Comparison of ENCODE assay signal across 11 cellular contexts in the genomic region with DNA sequence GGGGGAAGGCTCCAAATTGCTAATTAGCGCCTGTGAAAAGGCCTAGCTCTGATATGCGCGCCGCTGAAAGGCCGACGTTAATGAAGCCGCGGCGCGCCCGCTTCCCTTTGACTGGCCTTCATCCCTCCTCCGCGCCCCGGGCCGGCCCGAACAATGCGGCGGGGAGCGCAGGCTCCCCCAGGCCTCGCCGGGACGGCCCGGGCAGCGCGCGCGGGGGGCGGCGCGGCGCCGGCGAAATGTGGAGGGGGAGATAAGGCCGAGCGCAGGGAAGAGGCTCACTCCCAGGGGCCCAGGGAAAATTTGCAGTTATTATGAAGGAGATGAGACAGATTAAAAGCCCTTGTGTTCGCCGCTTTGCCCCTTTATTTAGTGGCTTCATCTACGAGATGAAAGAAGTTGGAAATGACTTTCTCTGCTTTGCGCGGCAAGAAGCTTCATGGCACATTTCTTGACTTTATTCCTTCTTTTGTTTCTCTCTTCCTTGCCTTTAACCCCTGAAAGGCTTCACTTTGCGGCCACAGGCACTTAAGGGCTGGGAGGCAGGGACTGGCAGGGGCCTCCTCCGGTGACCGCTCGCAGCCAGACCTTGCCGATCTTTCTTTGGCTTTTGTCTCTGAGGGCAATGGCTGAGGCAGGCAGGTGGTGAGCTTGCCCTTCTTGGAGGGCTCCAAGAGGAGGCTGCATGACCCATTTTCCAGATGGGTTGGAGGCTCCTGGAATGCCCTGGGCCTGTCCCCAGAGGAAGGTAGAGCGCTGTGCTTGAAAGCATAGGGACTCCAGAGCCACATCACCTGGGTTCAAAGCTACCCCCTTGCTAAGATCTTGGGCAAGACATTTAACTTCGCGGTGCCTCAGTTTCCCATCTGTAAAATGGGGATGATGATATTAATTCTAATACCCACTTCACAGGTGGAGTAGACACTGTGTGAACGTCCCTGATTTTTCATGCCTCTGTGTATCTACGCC. TPM values are rescaled to one million over a fixed set of nuclear protein-coding genes. Genes with fewer than 3 reads are reported as not detected.
DNase-seq lines count a peak whose midpoint lies in the region; ATAC-seq and TF ChIP-seq lines count a peak whose summit lies in the region.
"Had no signal": no experiment of that assay in that cellular context is flagged by ENCODE, and none has a peak within 500 bp of the region (broad histone marks: within the 10 kb centered on the region; RNA-seq: fewer than 3 reads in every experiment).

No MANE protein-coding gene starts in this region.

- H3K9me3 Mint-ChIP-seq in activated CD8-positive, alpha-beta memory T cell treated with anti-CD3 and anti-CD28 coated beads, Interleukin-2, amount 10 ng/mL, durations not matched to agents 7 days and 5 days (ENCODE audit: low read depth), result peaks cover 5% of the 10 kb centered on the region
- H3K9me3 Mint-ChIP-seq in endothelial cell (ENCODE audit: unreplicated experiment), result no peaks in the 10 kb centered on the region

- H3K27me3 Mint-ChIP-seq in activated CD8-positive, alpha-beta memory T cell treated with anti-CD3 and anti-CD28 coated beads, Interleukin-2, amount 10 ng/mL, durations not matched to agents 7 days and 5 days, result peaks cover 72% of the 10 kb centered on the region
- peaks cover 15% of the 10 kb centered on the region for H3K27me3 Mint-ChIP-seq in endothelial cell (ENCODE audit: unreplicated experiment)

- TF ChIP-seq CTCF in endothelial cell (IDR thresholded peaks at IDR 0.05; ENCODE audit: unreplicated experiment) (no peak), transverse colon (IDR thresholded peaks at IDR 0.05) (no peak), lower leg skin (IDR thresholded peaks at IDR 0.05) (no peak)

- H3K27me3 ChIP-seq in muscle layer of duodenum (ENCODE audit: low read depth, low read length), result peaks cover 22% of the 10 kb centered on the region
- H3K27me3 ChIP-seq in transverse colon, result peaks cover 76% of the 10 kb centered on the region

- no peak overlapping the region for H3K4me3 Mint-ChIP-seq in activated CD8-positive, alpha-beta memory T cell treated with anti-CD3 and anti-CD28 coated beads, Interleukin-2, amount 10 ng/mL, durations not matched to agents 7 days and 5 days
- H3K4me3 Mint-ChIP-seq in endothelial cell (ENCODE audit: unreplicated experiment), result peak overlapping the region; percentile 83
- H3K4me3 Mint-ChIP-seq: activated CD4-positive, alpha-beta T cell treated with anti-CD3 and anti-CD28 coated beads, Interleukin-2, amount 10 ng/mL, durations not matched to agents 7 days and 5 days had no signal

- intact Hi-C loops in transverse colon (cut with DNase I; ENCODE audit: low total_unique reads), result no loop called here
- intact Hi-C loops in lower leg skin (cut with DNase I; ENCODE audit: low total_unique reads), result no loop called here

- 30 to 57% methylated on average over 7 to 50 of the region's 50 CpGs for WGBS in transverse colon (ENCODE audit: low coverage in 1 of 2), 2 donors
- 12% methylated on average over 50 of the region's 50 CpGs for WGBS in lower leg skin, 2 donors

- no peak for ATAC-seq in activated CD8-positive, alpha-beta memory T cell treated with anti-CD3 and anti-CD28 coated beads, Interleukin-2, amount 10 ng/mL, durations not matched to agents 7 days and 5 days
- ATAC-seq in HG03159 (IDR thresholded peaks at IDR 0.05; ENCODE audit: unreplicated experiment), result no peak

- no peak for TF ChIP-seq POLR2A in transverse colon (IDR thresholded peaks at IDR 0.05)
- TF ChIP-seq POLR2A in lower leg skin (IDR thresholded peaks at IDR 0.05), result no peak

- H3K27ac ChIP-seq in muscle layer of duodenum (ENCODE audit: low read length), result no peak overlapping the region
- no peak overlapping the region for H3K27ac ChIP-seq in transverse colon

- peaks cover 2% of the 10 kb centered on the region for H3K36me3 Mint-ChIP-seq in activated CD8-positive, alpha-beta memory T cell treated with anti-CD3 and anti-CD28 coated beads, Interleukin-2, amount 10 ng/mL, durations not matched to agents 7 days and 5 days
- H3K36me3 Mint-ChIP-seq in endothelial cell (ENCODE audit: low read depth, unreplicated experiment), result no peaks in the 10 kb centered on the region

- TF ChIP-seq EP300 in transverse colon (IDR thresholded peaks at IDR 0.05; ENCODE audit: low read depth), result no peak

- in situ Hi-C loops in transverse colon (cut with MboI; ENCODE audit: low pct_ligation_motif_present in 1 of 4, low pct_unique_long_range_greater_than_20kb in 1 of 4, low sequenced_read_pairs in 3 of 4), result no loop called here

- DNase-seq in activated CD8-positive, alpha-beta memory T cell treated with anti-CD3 and anti-CD28 coated beads for 24 hours, result peak; percentile 45
- no peak for DNase-seq in activated CD8-positive, alpha-beta memory T cell treated with anti-CD3 and anti-CD28 coated beads, Interleukin-2, amount 10 ng/mL, durations not matched to agents 7 days and 5 days
- DNase-seq in endothelial cell (ENCODE audit: low spot score), result peak; percentile 41
- DNase-seq in transverse colon, result no peak
- no peak for DNase-seq in lower leg skin (ENCODE audit: low spot score in 2 of 2)
- no peak for DNase-seq in kidney tubule cell (ENCODE audit: low spot score)
- DNase-seq: activated CD4-positive, alpha-beta T cell treated with anti-CD3 and anti-CD28 coated beads, Interleukin-2, amount 10 ng/mL, durations not matched to agents 7 days and 5 days; NCI-H1930; SIG-M5 had no signal

- H3K4me1 ChIP-seq in muscle layer of duodenum (ENCODE audit: control insufficient read depth in 1 of 2, insufficient read depth in 2 of 2, low read length in 2 of 2), result peaks cover 0 to 10% of the 10 kb centered on the region in 2 donors
- H3K4me1 ChIP-seq in transverse colon, result peaks cover 0 to 8% (median 3%) of the 10 kb centered on the region in 4 donors

- H3K9me3 ChIP-seq in muscle layer of duodenum (ENCODE audit: control insufficient read depth in 1 of 2, low read length in 2 of 2), result peaks cover 5 to 8% of the 10 kb centered on the region in 2 donors
- H3K9me3 ChIP-seq in transverse colon, result peaks cover 8 to 12% of the 10 kb centered on the region in 2 donors

- peaks cover 3% of the 10 kb centered on the region for H3K4me1 Mint-ChIP-seq in activated CD8-positive, alpha-beta memory T cell treated with anti-CD3 and anti-CD28 coated beads, Interleukin-2, amount 10 ng/mL, durations not matched to agents 7 days and 5 days
- H3K4me1 Mint-ChIP-seq in endothelial cell (ENCODE audit: unreplicated experiment), result peaks cover 18% of the 10 kb centered on the region

- peak overlapping the region; percentile 7 to 60 for H3K4me3 ChIP-seq in muscle layer of duodenum (ENCODE audit: low read depth in 1 of 2, low read length in 2 of 2)
- peak overlapping the region in 3 of 4 donors; percentile 5 to 41 (median 16) for H3K4me3 ChIP-seq in transverse colon
- H3K4me3 ChIP-seq in lower leg skin (ENCODE audit: low read depth, poor library complexity, severe bottlenecking), result no peak overlapping the region

- no peak overlapping the region for H3K27ac Mint-ChIP-seq in activated CD8-positive, alpha-beta memory T cell treated with anti-CD3 and anti-CD28 coated beads, Interleukin-2, amount 10 ng/mL, durations not matched to agents 7 days and 5 days
- H3K27ac Mint-ChIP-seq in endothelial cell (ENCODE audit: unreplicated experiment), result no peak overlapping the region
- H3K27ac Mint-ChIP-seq: activated CD4-positive, alpha-beta T cell treated with anti-CD3 and anti-CD28 coated beads, Interleukin-2, amount 10 ng/mL, durations not matched to agents 7 days and 5 days had no signal

- no peaks in the 10 kb centered on the region for H3K36me3 ChIP-seq in muscle layer of duodenum (ENCODE audit: control insufficient read depth in 1 of 2, insufficient read depth in 2 of 2, low read length in 2 of 2)
- H3K36me3 ChIP-seq in transverse colon, result no peaks in the 10 kb centered on the region

- CTCF ChIA-PET in activated CD8-positive, alpha-beta memory T cell treated with anti-CD3 and anti-CD28 coated beads, Interleukin-2, amount 10 ng/mL, durations not matched to agents 7 days and 5 days (lab: Charles Lee), result no interaction called here

RNA-seq across cellular contexts. Expression of gene GPATCH2L, which starts 12.7 kb away (rescaled TPM):
- 10 to 100 TPM; 56.4 to 63.8 TPM for total RNA-seq in activated CD8-positive, alpha-beta memory T cell treated with anti-CD3 and anti-CD28 coated beads, Interleukin-2, amount 10 ng/mL, durations not matched to agents 7 days and 5 days
- total RNA-seq in endothelial cell (ENCODE audit: unreplicated experiment), result 78.8 TPM
- 100 to 1,000 TPM in 1 of 4 donors, 10 to 100 TPM in 3; 42.3 to 180 (median 60.9) TPM for total RNA-seq in transverse colon
- 10 to 100 TPM; 27.7 to 62.1 (median 33.0) TPM for total RNA-seq in lower leg skin

Comparison
In these comparisons a context has a peak if more than half of its experiments do, and no peak if none do; other contexts are left out.
1. DNase-seq: peak in activated CD8-positive, alpha-beta memory T cell treated with anti-CD3 and anti-CD28 coated beads for 24 hours (single experiment) and endothelial cell (single experiment); none in activated CD8-positive, alpha-beta memory T cell treated with anti-CD3 and anti-CD28 coated beads, Interleukin-2, amount 10 ng/mL, durations not matched to agents 7 days and 5 days (single experiment), transverse colon (single experiment), lower leg skin (0 of 2) and kidney tubule cell (single experiment).